In the genomic region with DNA sequence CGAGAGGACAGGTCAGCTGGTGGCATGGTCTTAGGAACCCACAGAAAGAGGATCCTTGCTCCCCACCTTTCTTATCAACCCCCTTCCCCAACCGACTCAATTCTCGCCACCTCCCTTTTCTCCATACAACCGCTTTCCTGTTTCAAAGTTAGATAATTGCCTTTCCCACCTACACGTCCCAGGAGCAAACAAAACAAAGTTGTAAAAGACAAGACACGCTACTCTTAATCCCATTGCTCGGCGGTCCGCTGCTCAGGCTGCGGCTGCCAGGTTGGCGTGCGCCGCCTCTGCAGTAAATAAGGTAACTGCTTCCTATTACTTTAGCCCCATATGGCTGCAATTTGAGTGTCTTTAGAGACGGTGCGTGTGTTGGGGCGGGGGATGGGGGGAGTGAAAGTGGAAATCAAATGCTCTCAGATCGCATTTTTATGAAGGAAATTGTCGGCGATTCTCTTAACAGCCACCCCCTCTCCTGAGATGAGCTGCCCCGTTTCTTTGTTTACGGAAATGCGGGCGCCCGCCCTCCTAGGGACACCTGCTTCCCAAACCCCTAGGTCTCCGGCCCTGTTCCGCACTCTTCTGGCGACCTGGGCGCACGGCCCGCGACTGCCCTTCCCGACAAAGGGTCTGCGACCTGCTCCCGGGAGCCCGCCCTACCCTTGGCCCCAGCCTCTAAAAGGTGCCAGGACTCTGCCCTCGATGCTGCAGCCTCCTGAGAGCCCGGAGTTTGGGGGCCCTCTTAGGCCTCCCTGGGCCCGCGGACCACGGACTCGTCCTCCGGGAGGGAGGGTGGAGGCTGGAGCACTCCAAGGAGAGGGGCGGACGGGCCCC, we compare ENCODE assay signal across 1 cellular context.
TF ChIP-seq lines count a peak whose summit lies in the region.

No MANE protein-coding gene starts in this region.

TF ChIP-seq in HepG2, 621 proteins besides CTCF, POLR2A, EP300 and RAD21 (continued from another document and continues in another):
- TF ChIP-seq PHB2 (IDR thresholded peaks at IDR 0.05; ENCODE audit: partially characterized antibody) (no peak), MTA1 (CRISPR knock-in tag; IDR thresholded peaks at IDR 0.05; ENCODE audit: borderline replicate concordance) (no peak), ZNF616 (CRISPR knock-in tag; IDR thresholded peaks at IDR 0.05; ENCODE audit: low read depth) (no peak), NCOA5 (CRISPR knock-in tag; IDR thresholded peaks at IDR 0.05) (no peak), PREB (CRISPR knock-in tag; IDR thresholded peaks at IDR 0.05) (no peak), SKI (IDR thresholded peaks at IDR 0.05; ENCODE audit: partially characterized antibody) (no peak), ZNF530 (CRISPR knock-in tag; IDR thresholded peaks at IDR 0.05; ENCODE audit: low read depth) (no peak), ZNF792 (CRISPR knock-in tag; IDR thresholded peaks at IDR 0.05) (no peak), TAF15 (IDR thresholded peaks at IDR 0.05; ENCODE audit: low read depth, low read length, poor library complexity, severe bottlenecking) (no peak), TRIM24 (CRISPR knock-in tag; IDR thresholded peaks at IDR 0.05) (no peak), ZFP62 (CRISPR knock-in tag; IDR thresholded peaks at IDR 0.05) (no peak), GLI4 (CRISPR knock-in tag; IDR thresholded peaks at IDR 0.05; ENCODE audit: borderline replicate concordance) (peak; percentile 87), DRAP1 (CRISPR knock-in tag; IDR thresholded peaks at IDR 0.05) (no peak), ZNF441 (CRISPR knock-in tag; IDR thresholded peaks at IDR 0.05; ENCODE audit: borderline replicate concordance) (no peak), SMAD1 (CRISPR knock-in tag; IDR thresholded peaks at IDR 0.05; ENCODE audit: borderline replicate concordance, low read depth) (no peak), SP4 (CRISPR knock-in tag; IDR thresholded peaks at IDR 0.05) (0 out of 2 replicates have a peak, but pooled peaks have one; percentile 31), HMGXB4 (CRISPR knock-in tag; IDR thresholded peaks at IDR 0.05; ENCODE audit: borderline replicate concordance in 1 of 2, low read depth in 1 of 2) (peak in 1 of 2 experiments; percentile 65; a peak in 1 of 4 replicates), ZNF225 (CRISPR knock-in tag; IDR thresholded peaks at IDR 0.05) (no peak; the same call in 1 of the 2 replicates), E2F5 (CRISPR knock-in tag; conservative IDR thresholded peaks at IDR 0.05) (no peak), ZSCAN20 (CRISPR knock-in tag; IDR thresholded peaks at IDR 0.05; ENCODE audit: borderline replicate concordance) (no peak), ZNF337 (CRISPR knock-in tag; IDR thresholded peaks at IDR 0.05; ENCODE audit: borderline replicate concordance, low read depth) (no peak), ZNF777 (CRISPR knock-in tag; IDR thresholded peaks at IDR 0.05) (no peak), HNRNPUL1 (IDR thresholded peaks at IDR 0.05; ENCODE audit: low read depth, low read length) (no peak), MYNN (CRISPR knock-in tag; IDR thresholded peaks at IDR 0.05; ENCODE audit: low read depth) (no peak), CHCHD3 (CRISPR knock-in tag; IDR thresholded peaks at IDR 0.05) (no peak), NR2F2 (IDR thresholded peaks at IDR 0.05; ENCODE audit: borderline replicate concordance, low read depth) (no peak), ZNF101 (CRISPR knock-in tag; IDR thresholded peaks at IDR 0.05; ENCODE audit: borderline replicate concordance, low read depth) (no peak), ZNF660 (CRISPR knock-in tag; IDR thresholded peaks at IDR 0.05; ENCODE audit: borderline replicate concordance, low read depth) (no peak), HNRNPH1 (optimal IDR thresholded peaks at IDR 0.05; ENCODE audit: low read depth, low read length) (no peak), SNAPC2 (CRISPR knock-in tag; IDR thresholded peaks at IDR 0.05) (no peak), ZNF782 (CRISPR knock-in tag; IDR thresholded peaks at IDR 0.05; ENCODE audit: borderline replicate concordance) (no peak), ZBTB43 (CRISPR knock-in tag; conservative IDR thresholded peaks at IDR 0.05) (no peak; the same call in 1 of the 2 replicates), ETV6 (CRISPR knock-in tag; conservative IDR thresholded peaks at IDR 0.05) (no peak), JUN (CRISPR knock-in tag; IDR thresholded peaks at IDR 0.05) (no peak), ATM (IDR thresholded peaks at IDR 0.05; ENCODE audit: borderline replicate concordance) (no peak), ZNF784 (CRISPR knock-in tag; IDR thresholded peaks at IDR 0.05; ENCODE audit: borderline replicate concordance) (no peak), HMGA1 (CRISPR knock-in tag; conservative IDR thresholded peaks at IDR 0.05) (no peak), SALL2 (CRISPR knock-in tag; IDR thresholded peaks at IDR 0.05) (no peak), ZNF619 (CRISPR knock-in tag; IDR thresholded peaks at IDR 0.05) (no peak), ZNF414 (CRISPR knock-in tag; IDR thresholded peaks at IDR 0.05) (no peak), ZKSCAN8 (CRISPR knock-in tag; IDR thresholded peaks at IDR 0.05; ENCODE audit: borderline replicate concordance) (no peak), ZNF263 (CRISPR knock-in tag; IDR thresholded peaks at IDR 0.05) (no peak), DPF2 (CRISPR knock-in tag; IDR thresholded peaks at IDR 0.05; ENCODE audit: borderline replicate concordance, low read depth) (no peak), ZNF670 (CRISPR knock-in tag; IDR thresholded peaks at IDR 0.05; ENCODE audit: borderline replicate concordance) (no peak), MIER2 (CRISPR knock-in tag; IDR thresholded peaks at IDR 0.05) (no peak), POGZ (CRISPR knock-in tag; IDR thresholded peaks at IDR 0.05) (no peak), CC2D1A (CRISPR knock-in tag; IDR thresholded peaks at IDR 0.05) (no peak), ZNF3 (CRISPR knock-in tag; IDR thresholded peaks at IDR 0.05) (no peak), CENPT (CRISPR knock-in tag; IDR thresholded peaks at IDR 0.05; ENCODE audit: low read depth) (no peak), ZBTB42 (CRISPR knock-in tag; IDR thresholded peaks at IDR 0.05) (no peak)
- TF ChIP-seq, protein P1, sequence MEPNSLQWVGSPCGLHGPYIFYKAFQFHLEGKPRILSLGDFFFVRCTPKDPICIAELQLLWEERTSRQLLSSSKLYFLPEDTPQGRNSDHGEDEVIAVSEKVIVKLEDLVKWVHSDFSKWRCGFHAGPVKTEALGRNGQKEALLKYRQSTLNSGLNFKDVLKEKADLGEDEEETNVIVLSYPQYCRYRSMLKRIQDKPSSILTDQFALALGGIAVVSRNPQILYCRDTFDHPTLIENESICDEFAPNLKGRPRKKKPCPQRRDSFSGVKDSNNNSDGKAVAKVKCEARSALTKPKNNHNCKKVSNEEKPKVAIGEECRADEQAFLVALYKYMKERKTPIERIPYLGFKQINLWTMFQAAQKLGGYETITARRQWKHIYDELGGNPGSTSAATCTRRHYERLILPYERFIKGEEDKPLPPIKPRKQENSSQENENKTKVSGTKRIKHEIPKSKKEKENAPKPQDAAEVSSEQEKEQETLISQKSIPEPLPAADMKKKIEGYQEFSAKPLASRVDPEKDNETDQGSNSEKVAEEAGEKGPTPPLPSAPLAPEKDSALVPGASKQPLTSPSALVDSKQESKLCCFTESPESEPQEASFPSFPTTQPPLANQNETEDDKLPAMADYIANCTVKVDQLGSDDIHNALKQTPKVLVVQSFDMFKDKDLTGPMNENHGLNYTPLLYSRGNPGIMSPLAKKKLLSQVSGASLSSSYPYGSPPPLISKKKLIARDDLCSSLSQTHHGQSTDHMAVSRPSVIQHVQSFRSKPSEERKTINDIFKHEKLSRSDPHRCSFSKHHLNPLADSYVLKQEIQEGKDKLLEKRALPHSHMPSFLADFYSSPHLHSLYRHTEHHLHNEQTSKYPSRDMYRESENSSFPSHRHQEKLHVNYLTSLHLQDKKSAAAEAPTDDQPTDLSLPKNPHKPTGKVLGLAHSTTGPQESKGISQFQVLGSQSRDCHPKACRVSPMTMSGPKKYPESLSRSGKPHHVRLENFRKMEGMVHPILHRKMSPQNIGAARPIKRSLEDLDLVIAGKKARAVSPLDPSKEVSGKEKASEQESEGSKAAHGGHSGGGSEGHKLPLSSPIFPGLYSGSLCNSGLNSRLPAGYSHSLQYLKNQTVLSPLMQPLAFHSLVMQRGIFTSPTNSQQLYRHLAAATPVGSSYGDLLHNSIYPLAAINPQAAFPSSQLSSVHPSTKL (CRISPR knock-in tag; IDR thresholded peaks at IDR 0.05): no peak
- TF ChIP-seq, protein P2, sequence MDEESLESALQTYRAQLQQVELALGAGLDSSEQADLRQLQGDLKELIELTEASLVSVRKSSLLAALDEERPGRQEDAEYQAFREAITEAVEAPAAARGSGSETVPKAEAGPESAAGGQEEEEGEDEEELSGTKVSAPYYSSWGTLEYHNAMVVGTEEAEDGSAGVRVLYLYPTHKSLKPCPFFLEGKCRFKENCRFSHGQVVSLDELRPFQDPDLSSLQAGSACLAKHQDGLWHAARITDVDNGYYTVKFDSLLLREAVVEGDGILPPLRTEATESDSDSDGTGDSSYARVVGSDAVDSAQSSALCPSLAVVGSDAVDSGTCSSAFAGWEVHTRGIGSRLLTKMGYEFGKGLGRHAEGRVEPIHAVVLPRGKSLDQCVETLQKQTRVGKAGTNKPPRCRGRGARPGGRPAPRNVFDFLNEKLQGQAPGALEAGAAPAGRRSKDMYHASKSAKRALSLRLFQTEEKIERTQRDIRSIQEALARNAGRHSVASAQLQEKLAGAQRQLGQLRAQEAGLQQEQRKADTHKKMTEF (CRISPR knock-in tag; IDR thresholded peaks at IDR 0.05): no peak
- TF ChIP-seq, protein P3, sequence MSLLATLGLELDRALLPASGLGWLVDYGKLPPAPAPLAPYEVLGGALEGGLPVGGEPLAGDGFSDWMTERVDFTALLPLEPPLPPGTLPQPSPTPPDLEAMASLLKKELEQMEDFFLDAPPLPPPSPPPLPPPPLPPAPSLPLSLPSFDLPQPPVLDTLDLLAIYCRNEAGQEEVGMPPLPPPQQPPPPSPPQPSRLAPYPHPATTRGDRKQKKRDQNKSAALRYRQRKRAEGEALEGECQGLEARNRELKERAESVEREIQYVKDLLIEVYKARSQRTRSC (CRISPR knock-in tag; IDR thresholded peaks at IDR 0.05; ENCODE audit: low read depth): no peak
- TF ChIP-seq, protein P4, sequence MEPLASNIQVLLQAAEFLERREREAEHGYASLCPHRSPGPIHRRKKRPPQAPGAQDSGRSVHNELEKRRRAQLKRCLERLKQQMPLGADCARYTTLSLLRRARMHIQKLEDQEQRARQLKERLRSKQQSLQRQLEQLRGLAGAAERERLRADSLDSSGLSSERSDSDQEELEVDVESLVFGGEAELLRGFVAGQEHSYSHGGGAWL (CRISPR knock-in tag; IDR thresholded peaks at IDR 0.05): no peak
